ENCODE assay signal across 1 cellular context in the genomic region with DNA sequence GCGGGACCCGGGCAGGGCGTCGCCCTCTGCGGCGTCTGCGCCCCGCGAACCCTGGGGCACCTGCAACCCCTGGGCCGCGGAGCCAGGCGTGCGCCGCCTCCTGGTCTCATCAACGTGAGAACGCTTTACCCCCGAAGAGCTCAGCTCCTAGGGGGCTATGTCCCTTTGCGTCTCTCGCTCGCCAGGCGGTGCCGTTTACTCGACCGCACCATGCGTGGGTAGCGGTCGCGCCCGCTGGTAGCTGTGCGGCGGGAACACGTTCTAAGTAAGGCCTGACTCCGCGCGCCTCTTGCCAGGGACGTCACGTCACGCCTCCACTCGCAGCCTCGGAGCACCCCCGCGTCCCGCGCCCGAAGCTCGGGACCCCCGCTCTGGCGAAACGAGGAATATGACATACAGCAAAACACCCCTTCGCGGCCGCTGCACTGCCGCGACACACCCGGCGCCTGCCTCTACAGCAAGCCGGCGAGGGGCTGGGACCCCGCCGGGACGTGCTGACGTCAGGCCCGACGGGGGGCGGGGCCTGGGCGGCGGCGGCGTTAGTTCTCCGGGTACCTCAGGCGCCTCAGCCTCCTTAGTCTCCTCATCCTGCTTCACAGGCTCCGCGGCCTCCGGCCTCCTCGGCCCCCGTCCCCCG.
TF ChIP-seq lines count a peak whose summit lies in the region.

A gene with protein sequence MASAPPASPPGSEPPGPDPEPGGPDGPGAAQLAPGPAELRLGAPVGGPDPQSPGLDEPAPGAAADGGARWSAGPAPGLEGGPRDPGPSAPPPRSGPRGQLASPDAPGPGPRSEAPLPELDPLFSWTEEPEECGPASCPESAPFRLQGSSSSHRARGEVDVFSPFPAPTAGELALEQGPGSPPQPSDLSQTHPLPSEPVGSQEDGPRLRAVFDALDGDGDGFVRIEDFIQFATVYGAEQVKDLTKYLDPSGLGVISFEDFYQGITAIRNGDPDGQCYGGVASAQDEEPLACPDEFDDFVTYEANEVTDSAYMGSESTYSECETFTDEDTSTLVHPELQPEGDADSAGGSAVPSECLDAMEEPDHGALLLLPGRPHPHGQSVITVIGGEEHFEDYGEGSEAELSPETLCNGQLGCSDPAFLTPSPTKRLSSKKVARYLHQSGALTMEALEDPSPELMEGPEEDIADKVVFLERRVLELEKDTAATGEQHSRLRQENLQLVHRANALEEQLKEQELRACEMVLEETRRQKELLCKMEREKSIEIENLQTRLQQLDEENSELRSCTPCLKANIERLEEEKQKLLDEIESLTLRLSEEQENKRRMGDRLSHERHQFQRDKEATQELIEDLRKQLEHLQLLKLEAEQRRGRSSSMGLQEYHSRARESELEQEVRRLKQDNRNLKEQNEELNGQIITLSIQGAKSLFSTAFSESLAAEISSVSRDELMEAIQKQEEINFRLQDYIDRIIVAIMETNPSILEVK (plus strand): TSS at position 568 of the 637 bp plus-strand sequence. CDS start 358 bp downstream, outside the sequence.

TF ChIP-seq in HEK293, 187 proteins besides CTCF, POLR2A, EP300 and RAD21 (continued from another document and continues in another):
- peak; percentile 31; the same call in 1 of the 2 replicates for TF ChIP-seq ZNF660 (tag by site-specific recombination; IDR thresholded peaks at IDR 0.05)
- peak; percentile 68 for TF ChIP-seq SP7 (tag by site-specific recombination; IDR thresholded peaks at IDR 0.05)
- no peak for TF ChIP-seq FEZF1 (tag by site-specific recombination; IDR thresholded peaks at IDR 0.05)
- TF ChIP-seq, protein P1, sequence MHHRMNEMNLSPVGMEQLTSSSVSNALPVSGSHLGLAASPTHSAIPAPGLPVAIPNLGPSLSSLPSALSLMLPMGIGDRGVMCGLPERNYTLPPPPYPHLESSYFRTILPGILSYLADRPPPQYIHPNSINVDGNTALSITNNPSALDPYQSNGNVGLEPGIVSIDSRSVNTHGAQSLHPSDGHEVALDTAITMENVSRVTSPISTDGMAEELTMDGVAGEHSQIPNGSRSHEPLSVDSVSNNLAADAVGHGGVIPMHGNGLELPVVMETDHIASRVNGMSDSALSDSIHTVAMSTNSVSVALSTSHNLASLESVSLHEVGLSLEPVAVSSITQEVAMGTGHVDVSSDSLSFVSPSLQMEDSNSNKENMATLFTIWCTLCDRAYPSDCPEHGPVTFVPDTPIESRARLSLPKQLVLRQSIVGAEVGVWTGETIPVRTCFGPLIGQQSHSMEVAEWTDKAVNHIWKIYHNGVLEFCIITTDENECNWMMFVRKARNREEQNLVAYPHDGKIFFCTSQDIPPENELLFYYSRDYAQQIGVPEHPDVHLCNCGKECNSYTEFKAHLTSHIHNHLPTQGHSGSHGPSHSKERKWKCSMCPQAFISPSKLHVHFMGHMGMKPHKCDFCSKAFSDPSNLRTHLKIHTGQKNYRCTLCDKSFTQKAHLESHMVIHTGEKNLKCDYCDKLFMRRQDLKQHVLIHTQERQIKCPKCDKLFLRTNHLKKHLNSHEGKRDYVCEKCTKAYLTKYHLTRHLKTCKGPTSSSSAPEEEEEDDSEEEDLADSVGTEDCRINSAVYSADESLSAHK (tag by site-specific recombination; IDR thresholded peaks at IDR 0.05) = no peak; the same call in 1 of the 2 replicates
- no peak for TF ChIP-seq ZNF544 (tag by site-specific recombination; IDR thresholded peaks at IDR 0.05)
- TF ChIP-seq ZNF529 (tag by site-specific recombination; IDR thresholded peaks at IDR 0.05; ENCODE audit: insufficient replicate concordance) = no peak
- TF ChIP-seq, protein P2, sequence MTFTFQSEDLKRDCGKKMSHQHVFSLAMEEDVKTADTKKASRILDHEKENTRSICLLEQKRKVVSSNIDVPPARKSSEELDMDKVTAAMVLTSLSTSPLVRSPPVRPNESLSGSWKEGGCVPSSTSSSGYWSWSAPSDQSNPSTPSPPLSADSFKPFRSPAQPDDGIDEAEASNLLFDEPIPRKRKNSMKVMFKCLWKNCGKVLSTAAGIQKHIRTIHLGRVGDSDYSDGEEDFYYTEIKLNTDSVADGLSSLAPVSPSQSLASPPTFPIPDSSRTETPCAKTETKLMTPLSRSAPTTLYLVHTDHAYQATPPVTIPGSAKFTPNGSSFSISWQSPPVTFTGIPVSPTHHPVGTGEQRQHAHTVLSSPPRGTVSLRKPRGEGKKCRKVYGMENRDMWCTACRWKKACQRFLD (tag by site-specific recombination; IDR thresholded peaks at IDR 0.05) = no peak
- TF ChIP-seq ZNF530 (tag by site-specific recombination; IDR thresholded peaks at IDR 0.05; ENCODE audit: low read depth) = no peak
- TF ChIP-seq RBAK (tag by site-specific recombination; IDR thresholded peaks at IDR 0.05) = no peak
- no peak for TF ChIP-seq ZNF624 (tag by site-specific recombination; IDR thresholded peaks at IDR 0.05)
- TF ChIP-seq, protein P3, sequence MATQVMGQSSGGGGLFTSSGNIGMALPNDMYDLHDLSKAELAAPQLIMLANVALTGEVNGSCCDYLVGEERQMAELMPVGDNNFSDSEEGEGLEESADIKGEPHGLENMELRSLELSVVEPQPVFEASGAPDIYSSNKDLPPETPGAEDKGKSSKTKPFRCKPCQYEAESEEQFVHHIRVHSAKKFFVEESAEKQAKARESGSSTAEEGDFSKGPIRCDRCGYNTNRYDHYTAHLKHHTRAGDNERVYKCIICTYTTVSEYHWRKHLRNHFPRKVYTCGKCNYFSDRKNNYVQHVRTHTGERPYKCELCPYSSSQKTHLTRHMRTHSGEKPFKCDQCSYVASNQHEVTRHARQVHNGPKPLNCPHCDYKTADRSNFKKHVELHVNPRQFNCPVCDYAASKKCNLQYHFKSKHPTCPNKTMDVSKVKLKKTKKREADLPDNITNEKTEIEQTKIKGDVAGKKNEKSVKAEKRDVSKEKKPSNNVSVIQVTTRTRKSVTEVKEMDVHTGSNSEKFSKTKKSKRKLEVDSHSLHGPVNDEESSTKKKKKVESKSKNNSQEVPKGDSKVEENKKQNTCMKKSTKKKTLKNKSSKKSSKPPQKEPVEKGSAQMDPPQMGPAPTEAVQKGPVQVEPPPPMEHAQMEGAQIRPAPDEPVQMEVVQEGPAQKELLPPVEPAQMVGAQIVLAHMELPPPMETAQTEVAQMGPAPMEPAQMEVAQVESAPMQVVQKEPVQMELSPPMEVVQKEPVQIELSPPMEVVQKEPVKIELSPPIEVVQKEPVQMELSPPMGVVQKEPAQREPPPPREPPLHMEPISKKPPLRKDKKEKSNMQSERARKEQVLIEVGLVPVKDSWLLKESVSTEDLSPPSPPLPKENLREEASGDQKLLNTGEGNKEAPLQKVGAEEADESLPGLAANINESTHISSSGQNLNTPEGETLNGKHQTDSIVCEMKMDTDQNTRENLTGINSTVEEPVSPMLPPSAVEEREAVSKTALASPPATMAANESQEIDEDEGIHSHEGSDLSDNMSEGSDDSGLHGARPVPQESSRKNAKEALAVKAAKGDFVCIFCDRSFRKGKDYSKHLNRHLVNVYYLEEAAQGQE (tag by site-specific recombination; IDR thresholded peaks at IDR 0.05) = no peak; the same call in 1 of the 2 replicates
- TF ChIP-seq ZNF473 (tag by site-specific recombination; IDR thresholded peaks at IDR 0.05) = no peak
- no peak for TF ChIP-seq ZNF837 (tag by site-specific recombination; IDR thresholded peaks at IDR 0.05)
- TF ChIP-seq ZSCAN23 (tag by site-specific recombination; IDR thresholded peaks at IDR 0.05) = no peak
- TF ChIP-seq, protein P4, sequence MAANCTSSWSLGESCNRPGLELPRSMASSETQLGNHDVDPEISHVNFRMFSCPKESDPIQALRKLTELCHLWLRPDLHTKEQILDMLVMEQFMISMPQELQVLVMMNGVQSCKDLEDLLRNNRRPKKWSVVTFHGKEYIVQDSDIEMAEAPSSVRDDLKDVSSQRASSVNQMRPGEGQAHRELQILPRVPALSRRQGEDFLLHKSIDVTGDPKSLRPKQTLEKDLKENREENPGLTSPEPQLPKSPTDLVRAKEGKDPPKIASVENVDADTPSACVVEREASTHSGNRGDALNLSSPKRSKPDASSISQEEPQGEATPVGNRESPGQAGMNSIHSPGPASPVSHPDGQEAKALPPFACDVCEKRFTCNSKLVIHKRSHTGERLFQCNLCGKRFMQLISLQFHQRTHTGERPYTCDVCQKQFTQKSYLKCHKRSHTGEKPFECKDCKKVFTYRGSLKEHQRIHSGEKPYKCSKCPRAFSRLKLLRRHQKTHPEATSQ (tag by site-specific recombination; IDR thresholded peaks at IDR 0.05) = no peak
- TF ChIP-seq, protein P5, sequence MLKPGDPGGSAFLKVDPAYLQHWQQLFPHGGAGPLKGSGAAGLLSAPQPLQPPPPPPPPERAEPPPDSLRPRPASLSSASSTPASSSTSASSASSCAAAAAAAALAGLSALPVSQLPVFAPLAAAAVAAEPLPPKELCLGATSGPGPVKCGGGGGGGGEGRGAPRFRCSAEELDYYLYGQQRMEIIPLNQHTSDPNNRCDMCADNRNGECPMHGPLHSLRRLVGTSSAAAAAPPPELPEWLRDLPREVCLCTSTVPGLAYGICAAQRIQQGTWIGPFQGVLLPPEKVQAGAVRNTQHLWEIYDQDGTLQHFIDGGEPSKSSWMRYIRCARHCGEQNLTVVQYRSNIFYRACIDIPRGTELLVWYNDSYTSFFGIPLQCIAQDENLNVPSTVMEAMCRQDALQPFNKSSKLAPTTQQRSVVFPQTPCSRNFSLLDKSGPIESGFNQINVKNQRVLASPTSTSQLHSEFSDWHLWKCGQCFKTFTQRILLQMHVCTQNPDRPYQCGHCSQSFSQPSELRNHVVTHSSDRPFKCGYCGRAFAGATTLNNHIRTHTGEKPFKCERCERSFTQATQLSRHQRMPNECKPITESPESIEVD (tag by site-specific recombination; IDR thresholded peaks at IDR 0.05) = no peak
- TF ChIP-seq ZNF157 (tag by site-specific recombination; IDR thresholded peaks at IDR 0.05) = no peak
- TF ChIP-seq, protein P6, sequence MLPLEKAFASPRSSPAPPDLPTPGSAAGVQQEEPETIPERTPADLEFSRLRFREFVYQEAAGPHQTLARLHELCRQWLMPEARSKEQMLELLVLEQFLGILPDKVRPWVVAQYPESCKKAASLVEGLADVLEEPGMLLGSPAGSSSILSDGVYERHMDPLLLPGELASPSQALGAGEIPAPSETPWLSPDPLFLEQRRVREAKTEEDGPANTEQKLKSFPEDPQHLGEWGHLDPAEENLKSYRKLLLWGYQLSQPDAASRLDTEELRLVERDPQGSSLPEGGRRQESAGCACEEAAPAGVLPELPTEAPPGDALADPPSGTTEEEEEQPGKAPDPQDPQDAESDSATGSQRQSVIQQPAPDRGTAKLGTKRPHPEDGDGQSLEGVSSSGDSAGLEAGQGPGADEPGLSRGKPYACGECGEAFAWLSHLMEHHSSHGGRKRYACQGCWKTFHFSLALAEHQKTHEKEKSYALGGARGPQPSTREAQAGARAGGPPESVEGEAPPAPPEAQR (tag by site-specific recombination; IDR thresholded peaks at IDR 0.05) = no peak
- TF ChIP-seq, protein P7, sequence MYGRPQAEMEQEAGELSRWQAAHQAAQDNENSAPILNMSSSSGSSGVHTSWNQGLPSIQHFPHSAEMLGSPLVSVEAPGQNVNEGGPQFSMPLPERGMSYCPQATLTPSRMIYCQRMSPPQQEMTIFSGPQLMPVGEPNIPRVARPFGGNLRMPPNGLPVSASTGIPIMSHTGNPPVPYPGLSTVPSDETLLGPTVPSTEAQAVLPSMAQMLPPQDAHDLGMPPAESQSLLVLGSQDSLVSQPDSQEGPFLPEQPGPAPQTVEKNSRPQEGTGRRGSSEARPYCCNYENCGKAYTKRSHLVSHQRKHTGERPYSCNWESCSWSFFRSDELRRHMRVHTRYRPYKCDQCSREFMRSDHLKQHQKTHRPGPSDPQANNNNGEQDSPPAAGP (tag by site-specific recombination; IDR thresholded peaks at IDR 0.05) = peak; percentile 81
- TF ChIP-seq ZNF394 (tag by site-specific recombination; IDR thresholded peaks at IDR 0.05; ENCODE audit: borderline replicate concordance) = 0 out of 2 replicates have a peak, but pooled peaks have one; percentile 19
- TF ChIP-seq ZNF175 (tag by site-specific recombination; IDR thresholded peaks at IDR 0.05) = no peak
- TF ChIP-seq, protein P8, sequence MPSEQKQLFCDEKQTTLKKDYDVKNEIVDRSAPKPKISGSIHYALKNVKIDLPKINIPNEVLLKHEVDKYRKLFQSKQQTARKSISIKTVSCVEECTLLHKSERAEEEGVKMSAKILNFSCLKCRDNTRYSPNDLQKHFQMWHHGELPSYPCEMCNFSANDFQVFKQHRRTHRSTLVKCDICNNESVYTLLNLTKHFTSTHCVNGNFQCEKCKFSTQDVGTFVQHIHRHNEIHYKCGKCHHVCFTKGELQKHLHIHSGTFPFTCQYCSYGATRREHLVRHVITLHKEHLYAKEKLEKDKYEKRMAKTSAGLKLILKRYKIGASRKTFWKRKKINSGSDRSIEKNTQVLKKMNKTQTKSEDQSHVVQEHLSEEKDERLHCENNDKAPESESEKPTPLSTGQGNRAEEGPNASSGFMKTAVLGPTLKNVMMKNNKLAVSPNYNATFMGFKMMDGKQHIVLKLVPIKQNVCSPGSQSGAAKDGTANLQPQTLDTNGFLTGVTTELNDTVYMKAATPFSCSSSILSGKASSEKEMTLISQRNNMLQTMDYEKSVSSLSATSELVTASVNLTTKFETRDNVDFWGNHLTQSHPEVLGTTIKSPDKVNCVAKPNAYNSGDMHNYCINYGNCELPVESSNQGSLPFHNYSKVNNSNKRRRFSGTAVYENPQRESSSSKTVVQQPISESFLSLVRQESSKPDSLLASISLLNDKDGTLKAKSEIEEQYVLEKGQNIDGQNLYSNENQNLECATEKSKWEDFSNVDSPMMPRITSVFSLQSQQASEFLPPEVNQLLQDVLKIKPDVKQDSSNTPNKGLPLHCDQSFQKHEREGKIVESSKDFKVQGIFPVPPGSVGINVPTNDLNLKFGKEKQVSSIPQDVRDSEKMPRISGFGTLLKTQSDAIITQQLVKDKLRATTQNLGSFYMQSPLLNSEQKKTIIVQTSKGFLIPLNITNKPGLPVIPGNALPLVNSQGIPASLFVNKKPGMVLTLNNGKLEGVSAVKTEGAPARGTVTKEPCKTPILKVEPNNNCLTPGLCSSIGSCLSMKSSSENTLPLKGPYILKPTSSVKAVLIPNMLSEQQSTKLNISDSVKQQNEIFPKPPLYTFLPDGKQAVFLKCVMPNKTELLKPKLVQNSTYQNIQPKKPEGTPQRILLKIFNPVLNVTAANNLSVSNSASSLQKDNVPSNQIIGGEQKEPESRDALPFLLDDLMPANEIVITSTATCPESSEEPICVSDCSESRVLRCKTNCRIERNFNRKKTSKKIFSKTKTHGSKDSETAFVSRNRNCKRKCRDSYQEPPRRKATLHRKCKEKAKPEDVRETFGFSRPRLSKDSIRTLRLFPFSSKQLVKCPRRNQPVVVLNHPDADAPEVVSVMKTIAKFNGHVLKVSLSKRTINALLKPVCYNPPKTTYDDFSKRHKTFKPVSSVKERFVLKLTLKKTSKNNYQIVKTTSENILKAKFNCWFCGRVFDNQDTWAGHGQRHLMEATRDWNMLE (tag by site-specific recombination; conservative IDR thresholded peaks at IDR 0.05; ENCODE audit: low read depth) = no peak
- TF ChIP-seq ZNF202 (tag by site-specific recombination; IDR thresholded peaks at IDR 0.05; ENCODE audit: borderline replicate concordance) = no peak
- no peak for TF ChIP-seq ZNF16 (tag by site-specific recombination; IDR thresholded peaks at IDR 0.05; ENCODE audit: low read depth)
- peak; percentile 90 for TF ChIP-seq ZSCAN30 (tag by site-specific recombination; IDR thresholded peaks at IDR 0.05)
- TF ChIP-seq HOXA7 (CRISPR knock-in tag; IDR thresholded peaks at IDR 0.05; ENCODE audit: borderline replicate concordance) = no peak
- no peak for TF ChIP-seq ZNF707 (tag by site-specific recombination; IDR thresholded peaks at IDR 0.05)
